Comparison of ENCODE assay signal across 9 cellular contexts in genomic region chr1:234500269-234500668, GRCh38. TPM values are rescaled to one million over a fixed set of nuclear protein-coding genes. Genes with fewer than 3 reads are reported as not detected.
DNase-seq lines count a peak whose midpoint lies in the region; ATAC-seq, FAIRE-seq and TF ChIP-seq lines count a peak whose summit lies in the region.
"Had no signal": no experiment of that assay in that cellular context is flagged by ENCODE, and none has a peak within 500 bp of the region (broad histone marks: within the 10 kb centered on the region; RNA-seq: fewer than 3 reads in every experiment).

No MANE protein-coding gene starts in this region.

- no peak overlapping the region for H3K4me3 Mint-ChIP-seq in activated naive CD8-positive, alpha-beta T cell treated with anti-CD3 and anti-CD28 coated beads, Interleukin-2, amount 10 ng/mL, durations not matched to agents 7 days and 5 days
- H3K4me3 Mint-ChIP-seq in WTC11, result no peak overlapping the region

- H3K36me3 Mint-ChIP-seq in activated naive CD8-positive, alpha-beta T cell treated with anti-CD3 and anti-CD28 coated beads, Interleukin-2, amount 10 ng/mL, durations not matched to agents 7 days and 5 days, result peaks cover 3% of the 10 kb centered on the region
- H3K36me3 Mint-ChIP-seq in WTC11, result 0 out of 2 replicates have a peak, but pooled peaks cover 4% of the 10 kb centered on the region

- DNase-seq in stimulated activated CD4-positive, alpha-beta T cell treated with anti-CD3 and anti-CD28 coated beads, Interleukin-1b, Interleukin-23, amount 100 ng/mL, for 48 hours, result peak; percentile 64
- no peak for DNase-seq in stimulated activated CD4-positive, alpha-beta T cell treated with anti-CD3 and anti-CD28 coated beads, Interleukin-4, amount 100 ng/mL, for 1 hour
- DNase-seq in activated naive CD8-positive, alpha-beta T cell treated with anti-CD3 and anti-CD28 coated beads, Interleukin-2, amount 10 ng/mL, durations not matched to agents 7 days and 5 days, result no peak
- DNase-seq in lung microvascular endothelial cell (ENCODE audit: low read depth in 2 of 2) (peak; percentile 33 to 58), G401 (ENCODE audit: low spot score) (no peak), H4 (ENCODE audit: low spot score) (no peak), WTC11 (ENCODE audit: low spot score) (no peak), pancreas (no peak)

- no peaks in the 10 kb centered on the region for H3K9me3 Mint-ChIP-seq in activated naive CD8-positive, alpha-beta T cell treated with anti-CD3 and anti-CD28 coated beads, Interleukin-2, amount 10 ng/mL, durations not matched to agents 7 days and 5 days
- H3K9me3 Mint-ChIP-seq in WTC11, result peaks cover 9% of the 10 kb centered on the region

- in situ Hi-C loops in G401 (cut with HindIII; ENCODE audit: low sequenced_read_pairs), result loop anchor here (10.0 kb wide), 1 partner anchor 575 kb away; no protein-coding TSS in a partner anchor

- POLR2A ChIA-PET in activated naive CD8-positive, alpha-beta T cell treated with anti-CD3 and anti-CD28 coated beads, Interleukin-2, amount 10 ng/mL, durations not matched to agents 7 days and 5 days (lab: Charles Lee), result interaction anchor here (0.8 to 1.1 kb wide), 3 partner anchors 99 to 112 kb away, joined by 3 to 5 read pairs (median 3); partner anchors contain the start of gene IRF2BP2
- POLR2A ChIA-PET in WTC11 (lab: Charles Lee), result interaction anchor here (2.1 kb wide), 1 partner anchor 110 kb away, joined by 14 read pairs; the partner anchor contains the start of gene IRF2BP2

- H3K27me3 Mint-ChIP-seq in activated naive CD8-positive, alpha-beta T cell treated with anti-CD3 and anti-CD28 coated beads, Interleukin-2, amount 10 ng/mL, durations not matched to agents 7 days and 5 days, result peaks cover 3% of the 10 kb centered on the region
- peaks cover 15% of the 10 kb centered on the region; the same call in 1 of the 2 replicates for H3K27me3 Mint-ChIP-seq in WTC11 (ENCODE audit: low read depth)

- CTCF ChIA-PET in WTC11 (lab: Charles Lee), result interaction anchor here (1.4 to 2.4 kb wide), 7 partner anchors 9 to 593 kb away, joined by 4 to 37 read pairs (median 7); no protein-coding TSS in a partner anchor

- TF ChIP-seq CTCF in WTC11 (IDR thresholded peaks at IDR 0.05) (no peak), pancreas (IDR thresholded peaks at IDR 0.05) (no peak)

- no peaks in the 10 kb centered on the region for H3K9me3 ChIP-seq in pancreas
- H3K9me3 ChIP-seq: ovary had no signal

- intact Hi-C loops in pancreas (cut with DNase I), result loop anchor here in 1 of 3 donors (10.0 kb wide), 1 partner anchor 85 kb away; no protein-coding TSS in a partner anchor

- FAIRE-seq in pancreas (lab: Jason Lieb, UNC), result no peak

- peak overlapping the region in 2 of 4 donors; percentile 41 to 74 for H3K27ac ChIP-seq in pancreas

- H3K36me3 ChIP-seq in pancreas, result no peaks in the 10 kb centered on the region
- H3K36me3 ChIP-seq: ovary had no signal

- no peak overlapping the region for H3K4me3 ChIP-seq in pancreas

- ATAC-seq in activated naive CD8-positive, alpha-beta T cell treated with anti-CD3 and anti-CD28 coated beads, Interleukin-2, amount 10 ng/mL, durations not matched to agents 7 days and 5 days (ENCODE audit: low read depth), result no peak
- ATAC-seq in WTC11, result no peak
- no peak for ATAC-seq in pancreas

- H3K27me3 ChIP-seq in pancreas, result no peaks in the 10 kb centered on the region
- H3K27me3 ChIP-seq: ovary had no signal

- H3K4me1 ChIP-seq in pancreas, result peaks cover 0 to 14% (median 7%) of the 10 kb centered on the region in 3 donors

- peak overlapping the region; percentile 28 for H3K27ac Mint-ChIP-seq in activated naive CD8-positive, alpha-beta T cell treated with anti-CD3 and anti-CD28 coated beads, Interleukin-2, amount 10 ng/mL, durations not matched to agents 7 days and 5 days
- no peak overlapping the region for H3K27ac Mint-ChIP-seq in WTC11

- 43 to 47% methylated on average over 2 of the region's 2 CpGs for WGBS in pancreas, 2 donors

- peaks cover 37% of the 10 kb centered on the region for H3K4me1 Mint-ChIP-seq in activated naive CD8-positive, alpha-beta T cell treated with anti-CD3 and anti-CD28 coated beads, Interleukin-2, amount 10 ng/mL, durations not matched to agents 7 days and 5 days
- H3K4me1 Mint-ChIP-seq in WTC11, result peaks cover 57% of the 10 kb centered on the region

TF ChIP-seq in WTC11, 78 proteins besides CTCF, POLR2A, EP300 and RAD21:
- TF ChIP-seq, protein P1, sequence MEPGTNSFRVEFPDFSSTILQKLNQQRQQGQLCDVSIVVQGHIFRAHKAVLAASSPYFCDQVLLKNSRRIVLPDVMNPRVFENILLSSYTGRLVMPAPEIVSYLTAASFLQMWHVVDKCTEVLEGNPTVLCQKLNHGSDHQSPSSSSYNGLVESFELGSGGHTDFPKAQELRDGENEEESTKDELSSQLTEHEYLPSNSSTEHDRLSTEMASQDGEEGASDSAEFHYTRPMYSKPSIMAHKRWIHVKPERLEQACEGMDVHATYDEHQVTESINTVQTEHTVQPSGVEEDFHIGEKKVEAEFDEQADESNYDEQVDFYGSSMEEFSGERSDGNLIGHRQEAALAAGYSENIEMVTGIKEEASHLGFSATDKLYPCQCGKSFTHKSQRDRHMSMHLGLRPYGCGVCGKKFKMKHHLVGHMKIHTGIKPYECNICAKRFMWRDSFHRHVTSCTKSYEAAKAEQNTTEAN (CRISPR knock-in tag; IDR thresholded peaks at IDR 0.05), result no peak

RNA-seq across cellular contexts. Expression of gene TARBP1, which starts 21.3 kb away (rescaled TPM):
- 10 to 100 TPM; 39.6 to 42.9 TPM for total RNA-seq in activated naive CD8-positive, alpha-beta T cell treated with anti-CD3 and anti-CD28 coated beads, Interleukin-2, amount 10 ng/mL, durations not matched to agents 7 days and 5 days
- total RNA-seq in lung microvascular endothelial cell (10.7 and 13.5 TPM in 2 replicates), WTC11 (2021) (24.0 to 27.6 TPM (median 27.3 TPM) in 3 replicates), pancreas (10 to 100 TPM; 11.0 to 14.8 (median 13.8) TPM)
- total RNA-seq in G401 (2014; rRNA removed; shearing (Covaris generic)), result 19.8 and 21.7 TPM in 2 replicates
- 14.7 and 16.7 TPM in 2 replicates for total RNA-seq in H4 (2014; rRNA removed; shearing (Covaris generic))
- 10 to 100 TPM; 29.3 to 52.2 TPM for polyA plus RNA-seq in pancreas

Comparison
In these comparisons a context has a peak if more than half of its experiments do, and no peak if none do; other contexts are left out.
1. DNase-seq: peak in stimulated activated CD4-positive, alpha-beta T cell treated with anti-CD3 and anti-CD28 coated beads, Interleukin-1b, Interleukin-23, amount 100 ng/mL, for 48 hours (single experiment) and lung microvascular endothelial cell (2 of 2); none in stimulated activated CD4-positive, alpha-beta T cell treated with anti-CD3 and anti-CD28 coated beads, Interleukin-4, amount 100 ng/mL, for 1 hour (single experiment), activated naive CD8-positive, alpha-beta T cell treated with anti-CD3 and anti-CD28 coated beads, Interleukin-2, amount 10 ng/mL, durations not matched to agents 7 days and 5 days (single experiment), G401 (single experiment), H4 (single experiment), WTC11 (single experiment) and pancreas (0 of 6).